Comparison of ENCODE assay signal across 1 cellular context in the genomic region with DNA sequence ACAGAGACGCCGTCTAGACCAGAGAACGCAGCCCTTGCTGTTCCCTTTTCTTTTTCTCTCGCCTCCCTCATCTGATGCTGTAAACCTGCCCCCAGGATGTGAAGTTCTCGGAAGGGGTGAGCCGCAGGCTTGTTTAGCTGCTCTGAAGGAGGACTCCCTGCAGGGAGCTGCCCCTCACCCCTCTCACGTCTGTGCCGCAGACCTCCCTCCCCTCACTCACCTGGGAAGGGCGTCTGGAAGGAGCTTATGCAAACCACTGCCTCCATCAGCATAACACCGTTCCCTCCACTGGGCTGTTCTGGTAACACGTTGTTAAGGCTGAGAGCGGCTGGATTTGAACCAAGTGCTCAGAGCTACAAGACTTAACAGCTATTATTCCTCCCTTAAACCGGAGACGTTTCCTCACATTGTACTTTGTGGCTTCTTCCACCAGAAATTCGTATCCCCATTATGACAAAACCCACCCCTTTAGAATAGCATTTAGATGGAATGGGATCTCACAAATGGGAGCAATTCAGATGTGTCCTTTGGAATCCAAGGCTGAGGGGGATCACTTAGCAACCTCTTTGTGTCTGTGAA.
TF ChIP-seq lines count a peak whose summit lies in the region.

No MANE protein-coding gene starts in this region.

TF ChIP-seq in SK-N-SH, 30 proteins besides CTCF, POLR2A, EP300 and RAD21 (continued from another document):
- TF ChIP-seq, protein P1, sequence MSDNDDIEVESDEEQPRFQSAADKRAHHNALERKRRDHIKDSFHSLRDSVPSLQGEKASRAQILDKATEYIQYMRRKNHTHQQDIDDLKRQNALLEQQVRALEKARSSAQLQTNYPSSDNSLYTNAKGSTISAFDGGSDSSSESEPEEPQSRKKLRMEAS (IDR thresholded peaks at IDR 0.05; ENCODE audit: low read depth) = no peak
- TF ChIP-seq MXI1 (IDR thresholded peaks at IDR 0.05; ENCODE audit: low read depth, low read length) = no peak
- TF ChIP-seq, protein P2, sequence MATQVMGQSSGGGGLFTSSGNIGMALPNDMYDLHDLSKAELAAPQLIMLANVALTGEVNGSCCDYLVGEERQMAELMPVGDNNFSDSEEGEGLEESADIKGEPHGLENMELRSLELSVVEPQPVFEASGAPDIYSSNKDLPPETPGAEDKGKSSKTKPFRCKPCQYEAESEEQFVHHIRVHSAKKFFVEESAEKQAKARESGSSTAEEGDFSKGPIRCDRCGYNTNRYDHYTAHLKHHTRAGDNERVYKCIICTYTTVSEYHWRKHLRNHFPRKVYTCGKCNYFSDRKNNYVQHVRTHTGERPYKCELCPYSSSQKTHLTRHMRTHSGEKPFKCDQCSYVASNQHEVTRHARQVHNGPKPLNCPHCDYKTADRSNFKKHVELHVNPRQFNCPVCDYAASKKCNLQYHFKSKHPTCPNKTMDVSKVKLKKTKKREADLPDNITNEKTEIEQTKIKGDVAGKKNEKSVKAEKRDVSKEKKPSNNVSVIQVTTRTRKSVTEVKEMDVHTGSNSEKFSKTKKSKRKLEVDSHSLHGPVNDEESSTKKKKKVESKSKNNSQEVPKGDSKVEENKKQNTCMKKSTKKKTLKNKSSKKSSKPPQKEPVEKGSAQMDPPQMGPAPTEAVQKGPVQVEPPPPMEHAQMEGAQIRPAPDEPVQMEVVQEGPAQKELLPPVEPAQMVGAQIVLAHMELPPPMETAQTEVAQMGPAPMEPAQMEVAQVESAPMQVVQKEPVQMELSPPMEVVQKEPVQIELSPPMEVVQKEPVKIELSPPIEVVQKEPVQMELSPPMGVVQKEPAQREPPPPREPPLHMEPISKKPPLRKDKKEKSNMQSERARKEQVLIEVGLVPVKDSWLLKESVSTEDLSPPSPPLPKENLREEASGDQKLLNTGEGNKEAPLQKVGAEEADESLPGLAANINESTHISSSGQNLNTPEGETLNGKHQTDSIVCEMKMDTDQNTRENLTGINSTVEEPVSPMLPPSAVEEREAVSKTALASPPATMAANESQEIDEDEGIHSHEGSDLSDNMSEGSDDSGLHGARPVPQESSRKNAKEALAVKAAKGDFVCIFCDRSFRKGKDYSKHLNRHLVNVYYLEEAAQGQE (IDR thresholded peaks at IDR 0.05; ENCODE audit: low read depth, low read length) = no peak
- TF ChIP-seq, protein P3, sequence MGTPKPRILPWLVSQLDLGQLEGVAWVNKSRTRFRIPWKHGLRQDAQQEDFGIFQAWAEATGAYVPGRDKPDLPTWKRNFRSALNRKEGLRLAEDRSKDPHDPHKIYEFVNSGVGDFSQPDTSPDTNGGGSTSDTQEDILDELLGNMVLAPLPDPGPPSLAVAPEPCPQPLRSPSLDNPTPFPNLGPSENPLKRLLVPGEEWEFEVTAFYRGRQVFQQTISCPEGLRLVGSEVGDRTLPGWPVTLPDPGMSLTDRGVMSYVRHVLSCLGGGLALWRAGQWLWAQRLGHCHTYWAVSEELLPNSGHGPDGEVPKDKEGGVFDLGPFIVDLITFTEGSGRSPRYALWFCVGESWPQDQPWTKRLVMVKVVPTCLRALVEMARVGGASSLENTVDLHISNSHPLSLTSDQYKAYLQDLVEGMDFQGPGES (IDR thresholded peaks at IDR 0.05; ENCODE audit: low read depth, low read length) = no peak
- TF ChIP-seq TCF12 (IDR thresholded peaks at IDR 0.05) = no peak
